Comparison of ENCODE assay signal across 25 cellular contexts in the genomic region with DNA sequence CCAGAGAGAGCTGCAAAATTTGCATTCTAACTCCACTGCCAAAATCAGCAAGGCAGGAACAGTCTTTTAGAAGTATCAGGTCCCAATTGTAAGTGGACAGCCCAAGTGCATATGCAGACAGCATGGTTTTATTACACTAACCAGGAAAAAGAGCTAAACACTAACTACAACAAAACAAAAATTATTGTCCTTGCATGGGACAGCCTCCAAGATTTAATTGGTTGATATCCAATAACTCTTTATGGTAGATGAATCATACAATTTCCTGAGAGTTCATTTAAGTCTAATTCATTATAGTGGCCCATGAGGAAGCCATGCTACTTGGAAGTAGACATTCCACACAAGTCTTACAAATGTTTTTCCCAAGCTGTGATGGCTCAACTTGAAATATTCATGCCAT.
DNase-seq lines count a peak whose midpoint lies in the region; FAIRE-seq and TF ChIP-seq lines count a peak whose summit lies in the region.
"Had no signal": no experiment of that assay in that cellular context is flagged by ENCODE, and none has a peak within 500 bp of the region (broad histone marks: within the 10 kb centered on the region; RNA-seq: fewer than 3 reads in every experiment).

No MANE protein-coding gene starts in this region.

- H3K4me3 ChIP-seq in AG10803 (ENCODE audit: low read length) (no peak overlapping the region), suprapubic skin (no peak overlapping the region)
- H3K4me3 ChIP-seq: body of pancreas, coronary artery, tibial artery had no signal

- H3K27ac Mint-ChIP-seq in immature natural killer cell, result no peak overlapping the region
- H3K27ac Mint-ChIP-seq: activated CD4-positive, alpha-beta T cell treated with anti-CD3 and anti-CD28 coated beads, Interleukin-2, amount 10 ng/mL, durations not matched to agents 24 days and 14 days; activated CD8-positive, alpha-beta memory T cell treated with anti-CD3 and anti-CD28 coated beads, Interleukin-2, amount 10 ng/mL, durations not matched to agents 7 days and 5 days; activated naive CD8-positive, alpha-beta T cell treated with anti-CD3 and anti-CD28 coated beads for 36 hours; activated T-helper 17 cell treated with anti-CD3 and anti-CD28 coated beads, Interleukin-2, amount 50 U/mL, for 72 hours; progenitor cell of endocrine pancreas had no signal

- no peaks in the 10 kb centered on the region for H3K4me1 Mint-ChIP-seq in immature natural killer cell
- H3K4me1 Mint-ChIP-seq: activated CD4-positive, alpha-beta T cell treated with anti-CD3 and anti-CD28 coated beads, Interleukin-2, amount 10 ng/mL, durations not matched to agents 24 days and 14 days; activated naive CD8-positive, alpha-beta T cell treated with anti-CD3 and anti-CD28 coated beads for 36 hours; activated T-helper 17 cell treated with anti-CD3 and anti-CD28 coated beads, Interleukin-2, amount 50 U/mL, for 72 hours; neural crest cell had no signal

- no peak overlapping the region for H3K4me3 Mint-ChIP-seq in immature natural killer cell
- H3K4me3 Mint-ChIP-seq: activated CD4-positive, alpha-beta T cell treated with anti-CD3 and anti-CD28 coated beads, Interleukin-2, amount 10 ng/mL, durations not matched to agents 24 days and 14 days; activated CD8-positive, alpha-beta memory T cell treated with anti-CD3 and anti-CD28 coated beads, Interleukin-2, amount 10 ng/mL, durations not matched to agents 7 days and 5 days; activated naive CD8-positive, alpha-beta T cell treated with anti-CD3 and anti-CD28 coated beads for 36 hours; activated T-helper 17 cell treated with anti-CD3 and anti-CD28 coated beads, Interleukin-2, amount 50 U/mL, for 72 hours; neural crest cell had no signal

- TF ChIP-seq CTCF in AG10803 (conservative IDR thresholded peaks at IDR 0.05; ENCODE audit: low read length) (no peak), D721Med (IDR thresholded peaks at IDR 0.05; ENCODE audit: insufficient read depth, missing control alignments) (no peak), suprapubic skin (IDR thresholded peaks at IDR 0.05) (no peak)

- H3K36me3 Mint-ChIP-seq in immature natural killer cell, result peaks cover 0 to 8% (median 3%) of the 10 kb centered on the region in 3 donors

- no peak for TF ChIP-seq POLR2A in suprapubic skin (IDR thresholded peaks at IDR 0.05)

- H3K27me3 Mint-ChIP-seq in immature natural killer cell (ENCODE audit: low read depth in 3 of 3), result peaks cover 0 to 4% (median 4%) of the 10 kb centered on the region in 3 donors
- H3K27me3 Mint-ChIP-seq: activated naive CD8-positive, alpha-beta T cell treated with anti-CD3 and anti-CD28 coated beads for 36 hours had no signal

- no peak overlapping the region for H3K27ac ChIP-seq in suprapubic skin
- H3K27ac ChIP-seq: body of pancreas, coronary artery, tibial artery had no signal

- FAIRE-seq in colon (lab: Jason Lieb, UNC), result peak; percentile 61
- FAIRE-seq in D721Med (lab: Jason Lieb, UNC), result no peak

- peak; percentile 93 for DNase-seq in AG10803 (ENCODE audit: low read depth)
- DNase-seq in HT1080 (ENCODE audit: low read depth), result peak; percentile 26
- peak; percentile 40 for DNase-seq in foreskin melanocyte
- no peak for DNase-seq in D721Med (ENCODE audit: insufficient read length, low spot score)
- no peak for DNase-seq in AML-193 (lab: John Stamatoyannopoulos, UW)
- no peak for DNase-seq in suprapubic skin (ENCODE audit: low spot score in 2 of 2)
- DNase-seq in immature natural killer cell, result no peak
- DNase-seq: activated CD4-positive, alpha-beta T cell treated with anti-CD3 and anti-CD28 coated beads, Interleukin-2, amount 10 ng/mL, durations not matched to agents 24 days and 14 days; activated CD8-positive, alpha-beta memory T cell treated with anti-CD3 and anti-CD28 coated beads, Interleukin-2, amount 10 ng/mL, durations not matched to agents 7 days and 5 days; activated naive CD8-positive, alpha-beta T cell treated with anti-CD3 and anti-CD28 coated beads for 36 hours; body of pancreas; EL; midbrain; NCI-H1694; NCI-H82; SIG-M5; stimulated activated CD4-positive, alpha-beta T cell treated with anti-CD3 and anti-CD28 coated beads, Interleukin-2, amount 100 ng/mL, for 24 hours; stimulated activated naive CD4-positive, alpha-beta T cell; T-helper 1 cell; tibial artery had no signal

- H3K4me1 ChIP-seq in suprapubic skin, result peaks cover 17% of the 10 kb centered on the region
- H3K4me1 ChIP-seq: body of pancreas, tibial artery had no signal

- H3K36me3 ChIP-seq in suprapubic skin, result no peaks in the 10 kb centered on the region
- H3K36me3 ChIP-seq: tibial artery had no signal

- H3K9me3 Mint-ChIP-seq in immature natural killer cell, result peaks cover 0 to 6% (median 5%) of the 10 kb centered on the region in 6 donors

- no peaks in the 10 kb centered on the region for H3K27me3 ChIP-seq in suprapubic skin
- H3K27me3 ChIP-seq: body of pancreas had no signal

- no peaks in the 10 kb centered on the region for H3K9me3 ChIP-seq in suprapubic skin
- H3K9me3 ChIP-seq: body of pancreas, tibial artery had no signal

- TF ChIP-seq EP300 in suprapubic skin (IDR thresholded peaks at IDR 0.05), result no peak

Comparison
In these comparisons a context has a peak if more than half of its experiments do, and no peak if none do; other contexts are left out.
1. DNase-seq: peak in AG10803 (single experiment), HT1080 (single experiment) and foreskin melanocyte (single experiment); none in D721Med (single experiment), AML-193 (0 of 2), suprapubic skin (0 of 2) and immature natural killer cell (0 of 3).